ENCODE assay signal across 20 cellular contexts in the genomic region with DNA sequence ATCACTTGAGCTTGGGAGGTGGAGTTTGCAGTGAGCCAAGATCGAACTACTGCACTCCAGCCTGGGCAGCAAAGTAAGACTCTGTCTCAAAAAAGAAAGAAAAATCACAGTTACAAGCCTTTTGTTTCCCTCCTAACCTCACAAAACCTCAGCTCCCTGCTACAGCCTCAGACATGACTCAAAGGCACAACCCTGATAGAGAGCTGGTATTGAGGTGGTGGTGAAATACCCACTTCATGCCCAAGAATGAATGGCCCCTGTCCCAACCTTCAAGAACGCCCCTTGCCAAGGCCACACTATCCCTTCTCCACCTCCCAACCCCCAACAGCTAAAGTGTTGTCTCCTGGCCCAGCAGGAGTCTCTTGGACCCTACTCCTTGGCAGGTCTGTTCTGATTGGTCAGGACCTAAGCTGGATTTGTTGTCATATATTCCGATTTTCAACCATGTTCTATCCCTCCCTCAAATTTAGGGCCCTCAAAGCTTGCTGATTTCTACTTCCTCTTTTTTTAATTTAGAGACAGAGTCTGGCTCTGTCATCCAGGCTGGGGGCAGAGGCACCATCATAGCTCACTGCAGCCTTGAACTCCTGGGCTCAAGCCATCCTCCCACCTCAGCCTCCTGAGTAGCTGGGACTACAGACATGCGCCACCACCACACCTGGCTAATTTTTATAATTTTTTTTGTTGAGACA.
A peak's percentile ranks its signal among the peaks of the same experiment; 100 is the strongest.
DNase-seq lines count a peak whose midpoint lies in the region; ATAC-seq and TF ChIP-seq lines count a peak whose summit lies in the region.
"Had no signal": no experiment of that assay in that cellular context is flagged by ENCODE, and none has a peak within 500 bp of the region (broad histone marks: within the 10 kb centered on the region; RNA-seq: fewer than 3 reads in every experiment).

No MANE protein-coding gene starts in this region.

- H3K4me1 ChIP-seq in OCI-LY3 (ENCODE audit: low read length): no peaks in the 10 kb centered on the region

- H3K4me2 ChIP-seq in OCI-LY3 (ENCODE audit: low read length): no peak overlapping the region

- ATAC-seq in GM21723 (IDR thresholded peaks at IDR 0.05; ENCODE audit: unreplicated experiment) (no peak), HG03045 (IDR thresholded peaks at IDR 0.05; ENCODE audit: unreplicated experiment) (no peak)

- no peaks in the 10 kb centered on the region for H3K79me2 ChIP-seq in OCI-LY3 (ENCODE audit: low read length)

- H3K27me3 ChIP-seq in OCI-LY3 (ENCODE audit: low read depth, low read length) (peaks cover 22% of the 10 kb centered on the region), brain microvascular endothelial cell (replicated peaks) (no peaks in the 10 kb centered on the region)
- H3K27me3 ChIP-seq: ovary, SJSA1 had no signal

- H3K9me3 ChIP-seq in OCI-LY3 (ENCODE audit: insufficient read depth, low read length): no peaks in the 10 kb centered on the region
- H3K9me3 ChIP-seq: ovary, SJSA1 had no signal

- DNase-seq in Kasumi-1 (lab: John Stamatoyannopoulos, UW): peak; percentile 69 to 74
- peak; percentile 50 for DNase-seq in fibroblast of the aortic adventitia (ENCODE audit: low read depth)
- DNase-seq in NCI-H2107 treated with DMSO at 0.1 percent for 48 hours (lab: John Stamatoyannopoulos, UW; ENCODE audit: unreplicated experiment): no peak
- DNase-seq in brain microvascular endothelial cell: no peak
- DNase-seq: activated CD4-positive, alpha-beta T cell treated with anti-CD3 and anti-CD28 coated beads for 48 hours; activated naive CD4-positive, alpha-beta T cell treated with anti-CD3 and anti-CD28 coated beads for 36 hours; activated T-cell treated with anti-CD3 and anti-CD28 coated beads, Interleukin-2, amount 50 U/mL, for 48 hours; amniotic stem cell; C1 segment of cervical spinal cord; NCI-H1105 treated with DMSO at 0.1 percent for 48 hours; NCI-H1930; NCI-H526 treated with DMSO at 0.1 percent for 48 hours; ovary; RPMI8226; stimulated activated CD4-positive, alpha-beta T cell treated with anti-CD3 and anti-CD28 coated beads, Interleukin-2, amount 100 ng/mL, for 24 hours had no signal

- H3K9ac ChIP-seq in OCI-LY3 (ENCODE audit: low read length): no peak overlapping the region

- in situ Hi-C loops in brain microvascular endothelial cell (cut with HindIII; ENCODE audit: low pct_ligation_motif_present, low sequenced_read_pairs): no loop called here

- TF ChIP-seq CTCF in C4-2B (conservative IDR thresholded peaks at IDR 0.05): no peak
- TF ChIP-seq CTCF in OCI-LY3 (IDR thresholded peaks at IDR 0.05; ENCODE audit: low read depth, low read length): no peak
- TF ChIP-seq CTCF in fibroblast of the aortic adventitia (IDR thresholded peaks at IDR 0.05; ENCODE audit: insufficient read depth, low read length): no peak
- no peak for TF ChIP-seq CTCF in brain microvascular endothelial cell (IDR thresholded peaks at IDR 0.05; ENCODE audit: low read depth, low read length, missing control alignments)

- H4K20me1 ChIP-seq in OCI-LY3 (ENCODE audit: insufficient read depth, low read length): no peaks in the 10 kb centered on the region

- H3K4me3 ChIP-seq in OCI-LY3 (ENCODE audit: low read length) (no peak overlapping the region), fibroblast of the aortic adventitia (ENCODE audit: low read depth, low read length) (no peak overlapping the region), brain microvascular endothelial cell (ENCODE audit: low read depth, low read length) (no peak overlapping the region)
- H3K4me3 ChIP-seq: ovary, SJSA1 had no signal

- H3K36me3 ChIP-seq in OCI-LY3 (replicated peaks; ENCODE audit: low read depth, low read length) (no peaks in the 10 kb centered on the region), brain microvascular endothelial cell (replicated peaks) (no peaks in the 10 kb centered on the region)
- H3K36me3 ChIP-seq: ovary, SJSA1 had no signal

- H2AFZ ChIP-seq in OCI-LY3 (ENCODE audit: low read depth, low read length): 0 out of 2 replicates have a peak overlapping the region, but pooled peaks have one; percentile 41

- peak overlapping the region; percentile 96 for H3K27ac ChIP-seq in C4-2B
- H3K27ac ChIP-seq in OCI-LY3 (ENCODE audit: low read length): no peak overlapping the region
- no peak overlapping the region for H3K27ac ChIP-seq in brain microvascular endothelial cell
- H3K27ac ChIP-seq: ovary, SJSA1 had no signal

Comparison
In these comparisons a context has a peak if more than half of its experiments do, and no peak if none do; other contexts are left out.
1. DNase-seq: peak in Kasumi-1 (2 of 2) and fibroblast of the aortic adventitia (single experiment); none in NCI-H2107 treated with DMSO at 0.1 percent for 48 hours (single experiment) and brain microvascular endothelial cell (single experiment).